ENCODE assay signal across 1 cellular context in the genomic region with DNA sequence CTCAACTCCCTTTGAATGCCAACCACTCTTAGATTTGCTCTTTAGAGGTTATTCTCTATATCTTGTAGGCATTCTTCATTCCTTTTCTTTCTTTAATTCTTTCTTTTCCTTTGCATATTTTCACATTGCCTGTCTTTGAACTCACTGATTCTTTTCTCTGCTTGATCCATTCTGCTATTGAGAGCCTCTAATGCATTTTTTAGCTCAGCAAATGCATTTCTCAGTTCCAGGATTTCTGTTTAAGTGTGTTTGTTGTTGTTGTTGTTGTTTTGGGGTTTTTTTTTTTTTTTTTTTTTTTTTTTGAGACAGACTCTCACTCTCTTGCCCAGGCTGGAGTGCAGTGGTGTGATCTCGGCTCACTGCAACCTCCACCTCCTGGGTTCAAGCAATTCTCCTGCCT.
TF ChIP-seq lines count a peak whose summit lies in the region.

No MANE protein-coding gene starts in this region.

TF ChIP-seq in K562, 482 proteins besides CTCF, POLR2A, EP300 and RAD21 (continued from another document and continues in another):
- TF ChIP-seq ZBTB26 (CRISPR knock-in tag; IDR thresholded peaks at IDR 0.05) (no peak), ETV1 (tag; conservative IDR thresholded peaks at IDR 0.05; ENCODE audit: low read depth) (no peak), CBFB (CRISPR knock-in tag; IDR thresholded peaks at IDR 0.05) (no peak), NCOA1 (IDR thresholded peaks at IDR 0.05; ENCODE audit: low read depth) (no peak), TRIM24 (IDR thresholded peaks at IDR 0.05) (peak; percentile 76 to 89), CCNT2 (IDR thresholded peaks at IDR 0.05; ENCODE audit: borderline replicate concordance, extremely low read depth, insufficient read length, low read depth, low read length) (no peak), SRSF9 (IDR thresholded peaks at IDR 0.05; ENCODE audit: borderline replicate concordance, low read depth, low read length) (no peak), HNRNPUL1 (IDR thresholded peaks at IDR 0.05; ENCODE audit: low read length) (no peak), MTA2 (IDR thresholded peaks at IDR 0.05; ENCODE audit: low read depth) (no peak), ZNF124 (CRISPR knock-in tag; IDR thresholded peaks at IDR 0.05) (no peak), PTRF (tag; IDR thresholded peaks at IDR 0.05) (no peak), ZNF512 (tag; IDR thresholded peaks at IDR 0.05) (no peak), KDM1A (IDR thresholded peaks at IDR 0.05) (peak in 1 of 2 experiments; percentile 25; a peak in 1 of 4 replicates), SPI1 (IDR thresholded peaks at IDR 0.05; ENCODE audit: borderline replicate concordance, low read depth, low read length) (no peak), LEF1 (IDR thresholded peaks at IDR 0.05) (0 out of 2 replicates have a peak, but pooled peaks have one; percentile 49), USF2 (CRISPR knock-in tag; IDR thresholded peaks at IDR 0.05) (no peak), ZNF695 (CRISPR knock-in tag; IDR thresholded peaks at IDR 0.05) (no peak), ZBTB12 (CRISPR knock-in tag; IDR thresholded peaks at IDR 0.05) (no peak), LCOR (CRISPR knock-in tag; IDR thresholded peaks at IDR 0.05) (no peak), GTF2E2 (tag; IDR thresholded peaks at IDR 0.05) (no peak), RFX1 (IDR thresholded peaks at IDR 0.05) (no peak), CREM (IDR thresholded peaks at IDR 0.05; ENCODE audit: low read depth) (no peak), C11orf30 (IDR thresholded peaks at IDR 0.05; ENCODE audit: low read depth) (no peak), NUFIP1 (IDR thresholded peaks at IDR 0.05; ENCODE audit: partially characterized antibody) (no peak), ZFP36 (IDR thresholded peaks at IDR 0.05; ENCODE audit: low read depth, low read length, partially characterized antibody) (no peak), CBX3 (IDR thresholded peaks at IDR 0.05; ENCODE audit: borderline replicate concordance in 1 of 2, low read length in 2 of 2) (peak in 1 of 2 experiments; percentile 99; a peak in 2 of 3 replicates), ZBTB17 (CRISPR knock-in tag; IDR thresholded peaks at IDR 0.05) (no peak), ZNF79 (CRISPR knock-in tag; IDR thresholded peaks at IDR 0.05; ENCODE audit: low read depth) (no peak), E2F1 (CRISPR knock-in tag; IDR thresholded peaks at IDR 0.05) (no peak), NFIX (CRISPR knock-in tag; IDR thresholded peaks at IDR 0.05; ENCODE audit: low read depth) (no peak), TFAM (CRISPR knock-in tag; conservative IDR thresholded peaks at IDR 0.05) (no peak), U2AF2 (optimal IDR thresholded peaks at IDR 0.05; ENCODE audit: low read depth, low read length) (no peak)
- TF ChIP-seq, protein P1, sequence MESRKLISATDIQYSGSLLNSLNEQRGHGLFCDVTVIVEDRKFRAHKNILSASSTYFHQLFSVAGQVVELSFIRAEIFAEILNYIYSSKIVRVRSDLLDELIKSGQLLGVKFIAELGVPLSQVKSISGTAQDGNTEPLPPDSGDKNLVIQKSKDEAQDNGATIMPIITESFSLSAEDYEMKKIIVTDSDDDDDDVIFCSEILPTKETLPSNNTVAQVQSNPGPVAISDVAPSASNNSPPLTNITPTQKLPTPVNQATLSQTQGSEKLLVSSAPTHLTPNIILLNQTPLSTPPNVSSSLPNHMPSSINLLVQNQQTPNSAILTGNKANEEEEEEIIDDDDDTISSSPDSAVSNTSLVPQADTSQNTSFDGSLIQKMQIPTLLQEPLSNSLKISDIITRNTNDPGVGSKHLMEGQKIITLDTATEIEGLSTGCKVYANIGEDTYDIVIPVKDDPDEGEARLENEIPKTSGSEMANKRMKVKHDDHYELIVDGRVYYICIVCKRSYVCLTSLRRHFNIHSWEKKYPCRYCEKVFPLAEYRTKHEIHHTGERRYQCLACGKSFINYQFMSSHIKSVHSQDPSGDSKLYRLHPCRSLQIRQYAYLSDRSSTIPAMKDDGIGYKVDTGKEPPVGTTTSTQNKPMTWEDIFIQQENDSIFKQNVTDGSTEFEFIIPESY (CRISPR knock-in tag; IDR thresholded peaks at IDR 0.05): no peak
- TF ChIP-seq, protein P2, sequence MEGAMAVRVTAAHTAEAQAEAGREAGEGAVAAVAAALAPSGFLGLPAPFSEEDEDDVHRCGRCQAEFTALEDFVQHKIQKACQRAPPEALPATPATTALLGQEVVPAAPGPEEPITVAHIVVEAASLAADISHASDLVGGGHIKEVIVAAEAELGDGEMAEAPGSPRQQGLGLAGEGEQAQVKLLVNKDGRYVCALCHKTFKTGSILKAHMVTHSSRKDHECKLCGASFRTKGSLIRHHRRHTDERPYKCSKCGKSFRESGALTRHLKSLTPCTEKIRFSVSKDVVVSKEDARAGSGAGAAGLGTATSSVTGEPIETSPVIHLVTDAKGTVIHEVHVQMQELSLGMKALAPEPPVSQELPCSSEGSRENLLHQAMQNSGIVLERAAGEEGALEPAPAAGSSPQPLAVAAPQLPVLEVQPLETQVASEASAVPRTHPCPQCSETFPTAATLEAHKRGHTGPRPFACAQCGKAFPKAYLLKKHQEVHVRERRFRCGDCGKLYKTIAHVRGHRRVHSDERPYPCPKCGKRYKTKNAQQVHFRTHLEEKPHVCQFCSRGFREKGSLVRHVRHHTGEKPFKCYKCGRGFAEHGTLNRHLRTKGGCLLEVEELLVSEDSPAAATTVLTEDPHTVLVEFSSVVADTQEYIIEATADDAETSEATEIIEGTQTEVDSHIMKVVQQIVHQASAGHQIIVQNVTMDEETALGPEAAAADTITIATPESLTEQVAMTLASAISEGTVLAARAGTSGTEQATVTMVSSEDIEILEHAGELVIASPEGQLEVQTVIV (CRISPR knock-in tag; IDR thresholded peaks at IDR 0.05; ENCODE audit: borderline replicate concordance): no peak
- TF ChIP-seq, protein P3, sequence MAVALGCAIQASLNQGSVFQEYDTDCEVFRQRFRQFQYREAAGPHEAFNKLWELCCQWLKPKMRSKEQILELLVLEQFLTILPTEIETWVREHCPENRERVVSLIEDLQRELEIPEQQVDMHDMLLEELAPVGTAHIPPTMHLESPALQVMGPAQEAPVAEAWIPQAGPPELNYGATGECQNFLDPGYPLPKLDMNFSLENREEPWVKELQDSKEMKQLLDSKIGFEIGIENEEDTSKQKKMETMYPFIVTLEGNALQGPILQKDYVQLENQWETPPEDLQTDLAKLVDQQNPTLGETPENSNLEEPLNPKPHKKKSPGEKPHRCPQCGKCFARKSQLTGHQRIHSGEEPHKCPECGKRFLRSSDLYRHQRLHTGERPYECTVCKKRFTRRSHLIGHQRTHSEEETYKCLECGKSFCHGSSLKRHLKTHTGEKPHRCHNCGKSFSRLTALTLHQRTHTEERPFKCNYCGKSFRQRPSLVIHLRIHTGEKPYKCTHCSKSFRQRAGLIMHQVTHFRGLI (CRISPR knock-in tag; IDR thresholded peaks at IDR 0.05): no peak
- TF ChIP-seq, protein P4, sequence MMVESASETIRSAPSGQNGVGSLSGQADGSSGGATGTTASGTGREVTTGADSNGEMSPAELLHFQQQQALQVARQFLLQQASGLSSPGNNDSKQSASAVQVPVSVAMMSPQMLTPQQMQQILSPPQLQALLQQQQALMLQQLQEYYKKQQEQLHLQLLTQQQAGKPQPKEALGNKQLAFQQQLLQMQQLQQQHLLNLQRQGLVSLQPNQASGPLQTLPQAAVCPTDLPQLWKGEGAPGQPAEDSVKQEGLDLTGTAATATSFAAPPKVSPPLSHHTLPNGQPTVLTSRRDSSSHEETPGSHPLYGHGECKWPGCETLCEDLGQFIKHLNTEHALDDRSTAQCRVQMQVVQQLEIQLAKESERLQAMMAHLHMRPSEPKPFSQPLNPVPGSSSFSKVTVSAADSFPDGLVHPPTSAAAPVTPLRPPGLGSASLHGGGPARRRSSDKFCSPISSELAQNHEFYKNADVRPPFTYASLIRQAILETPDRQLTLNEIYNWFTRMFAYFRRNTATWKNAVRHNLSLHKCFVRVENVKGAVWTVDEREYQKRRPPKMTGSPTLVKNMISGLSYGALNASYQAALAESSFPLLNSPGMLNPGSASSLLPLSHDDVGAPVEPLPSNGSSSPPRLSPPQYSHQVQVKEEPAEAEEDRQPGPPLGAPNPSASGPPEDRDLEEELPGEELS (CRISPR knock-in tag; IDR thresholded peaks at IDR 0.05; ENCODE audit: borderline replicate concordance): no peak
- TF ChIP-seq, protein P5, sequence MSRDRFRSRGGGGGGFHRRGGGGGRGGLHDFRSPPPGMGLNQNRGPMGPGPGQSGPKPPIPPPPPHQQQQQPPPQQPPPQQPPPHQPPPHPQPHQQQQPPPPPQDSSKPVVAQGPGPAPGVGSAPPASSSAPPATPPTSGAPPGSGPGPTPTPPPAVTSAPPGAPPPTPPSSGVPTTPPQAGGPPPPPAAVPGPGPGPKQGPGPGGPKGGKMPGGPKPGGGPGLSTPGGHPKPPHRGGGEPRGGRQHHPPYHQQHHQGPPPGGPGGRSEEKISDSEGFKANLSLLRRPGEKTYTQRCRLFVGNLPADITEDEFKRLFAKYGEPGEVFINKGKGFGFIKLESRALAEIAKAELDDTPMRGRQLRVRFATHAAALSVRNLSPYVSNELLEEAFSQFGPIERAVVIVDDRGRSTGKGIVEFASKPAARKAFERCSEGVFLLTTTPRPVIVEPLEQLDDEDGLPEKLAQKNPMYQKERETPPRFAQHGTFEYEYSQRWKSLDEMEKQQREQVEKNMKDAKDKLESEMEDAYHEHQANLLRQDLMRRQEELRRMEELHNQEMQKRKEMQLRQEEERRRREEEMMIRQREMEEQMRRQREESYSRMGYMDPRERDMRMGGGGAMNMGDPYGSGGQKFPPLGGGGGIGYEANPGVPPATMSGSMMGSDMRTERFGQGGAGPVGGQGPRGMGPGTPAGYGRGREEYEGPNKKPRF (IDR thresholded peaks at IDR 0.05; ENCODE audit: low read depth, low read length): no peak
- TF ChIP-seq, protein P6, sequence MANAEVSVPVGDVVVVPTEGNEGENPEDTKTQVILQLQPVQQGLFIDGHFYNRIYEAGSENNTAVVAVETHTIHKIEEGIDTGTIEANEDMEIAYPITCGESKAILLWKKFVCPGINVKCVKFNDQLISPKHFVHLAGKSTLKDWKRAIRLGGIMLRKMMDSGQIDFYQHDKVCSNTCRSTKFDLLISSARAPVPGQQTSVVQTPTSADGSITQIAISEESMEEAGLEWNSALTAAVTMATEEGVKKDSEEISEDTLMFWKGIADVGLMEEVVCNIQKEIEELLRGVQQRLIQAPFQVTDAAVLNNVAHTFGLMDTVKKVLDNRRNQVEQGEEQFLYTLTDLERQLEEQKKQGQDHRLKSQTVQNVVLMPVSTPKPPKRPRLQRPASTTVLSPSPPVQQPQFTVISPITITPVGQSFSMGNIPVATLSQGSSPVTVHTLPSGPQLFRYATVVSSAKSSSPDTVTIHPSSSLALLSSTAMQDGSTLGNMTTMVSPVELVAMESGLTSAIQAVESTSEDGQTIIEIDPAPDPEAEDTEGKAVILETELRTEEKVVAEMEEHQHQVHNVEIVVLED (CRISPR knock-in tag; IDR thresholded peaks at IDR 0.05): no peak
- TF ChIP-seq, protein P7, sequence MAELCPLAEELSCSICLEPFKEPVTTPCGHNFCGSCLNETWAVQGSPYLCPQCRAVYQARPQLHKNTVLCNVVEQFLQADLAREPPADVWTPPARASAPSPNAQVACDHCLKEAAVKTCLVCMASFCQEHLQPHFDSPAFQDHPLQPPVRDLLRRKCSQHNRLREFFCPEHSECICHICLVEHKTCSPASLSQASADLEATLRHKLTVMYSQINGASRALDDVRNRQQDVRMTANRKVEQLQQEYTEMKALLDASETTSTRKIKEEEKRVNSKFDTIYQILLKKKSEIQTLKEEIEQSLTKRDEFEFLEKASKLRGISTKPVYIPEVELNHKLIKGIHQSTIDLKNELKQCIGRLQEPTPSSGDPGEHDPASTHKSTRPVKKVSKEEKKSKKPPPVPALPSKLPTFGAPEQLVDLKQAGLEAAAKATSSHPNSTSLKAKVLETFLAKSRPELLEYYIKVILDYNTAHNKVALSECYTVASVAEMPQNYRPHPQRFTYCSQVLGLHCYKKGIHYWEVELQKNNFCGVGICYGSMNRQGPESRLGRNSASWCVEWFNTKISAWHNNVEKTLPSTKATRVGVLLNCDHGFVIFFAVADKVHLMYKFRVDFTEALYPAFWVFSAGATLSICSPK (IDR thresholded peaks at IDR 0.05; ENCODE audit: borderline replicate concordance): no peak
